In the genomic region with DNA sequence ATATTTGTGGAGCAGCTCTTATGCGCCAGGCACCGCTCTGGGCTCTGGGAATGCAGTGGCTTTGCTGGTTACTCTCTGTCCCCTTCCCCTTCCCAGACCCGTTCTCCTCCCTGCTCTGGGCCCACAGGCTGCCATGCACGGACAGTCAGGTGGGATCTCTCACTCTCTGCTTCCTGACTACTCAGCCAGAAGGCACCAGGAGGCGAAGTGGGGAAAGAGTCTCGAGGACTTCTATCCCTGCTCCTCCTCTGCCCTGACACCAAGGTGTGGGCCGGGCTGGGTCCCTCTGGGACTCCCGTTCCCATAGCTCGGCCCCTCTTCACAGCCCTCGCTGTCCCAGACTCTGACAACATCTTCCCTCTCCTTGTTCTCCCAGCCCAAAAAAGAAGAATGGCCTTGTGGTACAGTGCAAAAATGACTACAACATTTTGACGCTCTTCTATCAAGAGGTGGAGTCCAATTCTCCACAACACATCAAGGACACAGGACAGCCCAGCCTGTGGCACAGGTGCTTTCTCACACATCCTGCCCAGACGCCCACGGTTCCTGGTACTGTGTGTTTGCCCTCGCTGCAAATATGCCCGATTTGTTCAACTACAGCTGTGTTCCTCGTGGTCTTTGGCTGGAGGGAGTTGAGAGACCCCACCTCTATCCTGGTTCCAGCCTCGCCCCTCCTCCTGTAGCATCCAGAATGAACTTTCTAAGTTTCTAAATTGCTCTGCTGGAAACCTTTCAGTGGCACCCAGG, we compare ENCODE assay signal across 12 cellular contexts. TPM values are rescaled to one million over a fixed set of nuclear protein-coding genes. Genes with fewer than 3 reads are reported as not detected.
DNase-seq lines count a peak whose midpoint lies in the region; ATAC-seq and TF ChIP-seq lines count a peak whose summit lies in the region.
"Had no signal": no experiment of that assay in that cellular context is flagged by ENCODE, and none has a peak within 500 bp of the region (broad histone marks: within the 10 kb centered on the region; RNA-seq: fewer than 3 reads in every experiment).

No MANE protein-coding gene starts in this region.

- ATAC-seq in GM21367 (IDR thresholded peaks at IDR 0.05; ENCODE audit: unreplicated experiment) (no peak), GM19324 (IDR thresholded peaks at IDR 0.05; ENCODE audit: low FRiP score, unreplicated experiment) (no peak)

- DNase-seq in activated CD4-positive, alpha-beta T cell treated with anti-CD3 and anti-CD28 coated beads, Interleukin-2, amount 50 U/mL, for 1 hour: peak; percentile 31
- DNase-seq in stimulated activated CD8-positive, alpha-beta memory T cell treated with anti-CD3 and anti-CD28 coated beads, Interleukin-4, amount 100 ng/mL, for 24 hours (ENCODE audit: low read depth): peak; percentile 29
- DNase-seq in foreskin fibroblast (no peak), type B pancreatic cell (ENCODE audit: extremely low spot score, unreplicated experiment) (no peak)
- DNase-seq: SHP77 treated with DMSO at 0.1 percent for 48 hours, trophoblast cell had no signal

- no peak overlapping the region for H3K4me3 Mint-ChIP-seq in dendritic cell treated with granulocyte-macrophage colony-stimulating factor and Interleukin-4, amounts not matched to agents 40 ng/mL and 50 ng/mL, for 4 days
- H3K4me3 Mint-ChIP-seq in type B pancreatic cell: no peak overlapping the region

- peaks cover 55% of the 10 kb centered on the region for H3K4me1 Mint-ChIP-seq in dendritic cell treated with granulocyte-macrophage colony-stimulating factor and Interleukin-4, amounts not matched to agents 40 ng/mL and 50 ng/mL, for 4 days (ENCODE audit: low read depth)
- peaks cover 6% of the 10 kb centered on the region for H3K4me1 Mint-ChIP-seq in type B pancreatic cell (ENCODE audit: unreplicated experiment)

- intact Hi-C loops in dendritic cell treated with granulocyte-macrophage colony-stimulating factor and Interleukin-4, amounts not matched to agents 40 ng/mL and 50 ng/mL, for 4 days (cut with micrococcal nuclease): no loop called here

- peak; percentile 20 for TF ChIP-seq POLR2A in GM18526 (IDR thresholded peaks at IDR 0.05; ENCODE audit: extremely low read depth, insufficient read length)

- no peaks in the 10 kb centered on the region for H3K36me3 Mint-ChIP-seq in dendritic cell treated with granulocyte-macrophage colony-stimulating factor and Interleukin-4, amounts not matched to agents 40 ng/mL and 50 ng/mL, for 4 days (ENCODE audit: low read depth)
- no peaks in the 10 kb centered on the region for H3K36me3 Mint-ChIP-seq in type B pancreatic cell

- no peaks in the 10 kb centered on the region for H3K9me3 Mint-ChIP-seq in dendritic cell treated with granulocyte-macrophage colony-stimulating factor and Interleukin-4, amounts not matched to agents 40 ng/mL and 50 ng/mL, for 4 days
- no peaks in the 10 kb centered on the region for H3K9me3 Mint-ChIP-seq in type B pancreatic cell

- TF ChIP-seq CTCF in foreskin fibroblast (IDR thresholded peaks at IDR 0.05; ENCODE audit: low read depth, low read length) (no peak), type B pancreatic cell (conservative IDR thresholded peaks at IDR 0.05) (no peak)

- peak overlapping the region; percentile 75 for H3K27ac Mint-ChIP-seq in dendritic cell treated with granulocyte-macrophage colony-stimulating factor and Interleukin-4, amounts not matched to agents 40 ng/mL and 50 ng/mL, for 4 days
- no peak overlapping the region for H3K27ac Mint-ChIP-seq in type B pancreatic cell

- H3K27me3 Mint-ChIP-seq in dendritic cell treated with granulocyte-macrophage colony-stimulating factor and Interleukin-4, amounts not matched to agents 40 ng/mL and 50 ng/mL, for 4 days: peaks cover 13% of the 10 kb centered on the region
- peaks cover 7% of the 10 kb centered on the region for H3K27me3 Mint-ChIP-seq in type B pancreatic cell

- no peak overlapping the region for H3K4me3 ChIP-seq in foreskin fibroblast (ENCODE audit: low read depth in 1 of 2, low read length in 2 of 2)

RNA-seq across cellular contexts. Expression of a gene that starts 14.0 kb away (rescaled TPM):
- 4.3 and 4.5 TPM in 2 replicates for total RNA-seq in type B pancreatic cell (ENCODE audit: low replicate concordance)

RNA-seq across cellular contexts. Expression of a gene that starts 21.0 kb away (rescaled TPM):
- 0.93 TPM in 1 of 2 replicates, not detected in the other for total RNA-seq in type B pancreatic cell (ENCODE audit: low replicate concordance)
- total RNA-seq: epithelial cell of proximal tubule, NCI-H460 had no signal

RNA-seq across cellular contexts. Expression of a gene that starts 42.9 kb away (rescaled TPM):
- total RNA-seq in type B pancreatic cell (ENCODE audit: low replicate concordance): 2.4 and 13.9 TPM in 2 replicates
- total RNA-seq: NCI-H460 had no signal

RNA-seq across cellular contexts. Expression of a gene that starts 49.4 kb away (rescaled TPM):
- 133 and 146 TPM in 2 replicates for total RNA-seq in type B pancreatic cell (ENCODE audit: low replicate concordance)

Comparison
In these comparisons a context has a peak if more than half of its experiments do, and no peak if none do; other contexts are left out.
1. DNase-seq: peak in activated CD4-positive, alpha-beta T cell treated with anti-CD3 and anti-CD28 coated beads, Interleukin-2, amount 50 U/mL, for 1 hour (single experiment) and stimulated activated CD8-positive, alpha-beta memory T cell treated with anti-CD3 and anti-CD28 coated beads, Interleukin-4, amount 100 ng/mL, for 24 hours (single experiment); none in foreskin fibroblast (0 of 2) and type B pancreatic cell (single experiment).